Comparison of ENCODE assay signal across 18 cellular contexts in the genomic region with DNA sequence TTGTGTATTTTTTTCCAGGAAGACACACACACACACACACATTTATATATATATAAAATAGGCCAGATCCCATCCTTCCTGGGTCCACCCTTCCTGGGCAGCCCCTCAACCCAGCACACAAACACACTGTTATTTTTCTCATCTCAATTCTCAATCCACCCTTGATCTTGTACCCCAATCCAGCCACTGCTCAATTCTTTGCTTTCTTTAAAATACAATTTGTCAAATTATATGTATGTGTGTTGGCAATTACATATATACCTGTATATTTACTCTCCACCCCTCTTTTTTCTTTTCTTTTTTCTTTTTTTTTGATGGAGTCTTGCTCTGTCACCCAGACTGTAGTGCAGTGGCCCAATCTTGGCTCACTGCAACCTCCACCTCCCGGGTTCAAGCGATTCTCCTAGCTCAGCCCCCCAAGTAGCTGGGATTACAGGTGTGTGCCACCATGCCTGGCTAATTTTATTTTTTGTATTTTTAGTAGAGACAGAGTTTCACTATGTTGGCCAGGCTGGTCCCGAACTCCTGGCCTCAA.
DNase-seq lines count a peak whose midpoint lies in the region; ATAC-seq and TF ChIP-seq lines count a peak whose summit lies in the region.
"Had no signal": no experiment of that assay in that cellular context is flagged by ENCODE, and none has a peak within 500 bp of the region (broad histone marks: within the 10 kb centered on the region; RNA-seq: fewer than 3 reads in every experiment).

No MANE protein-coding gene starts in this region.

- POLR2A ChIA-PET in activated CD4-positive, alpha-beta T cell treated with anti-CD3 and anti-CD28 coated beads, Interleukin-2, amount 10 ng/mL, durations not matched to agents 7 days and 5 days (lab: Charles Lee), result no interaction called here

- peak overlapping the region; percentile 65 to 76 for H3K27ac ChIP-seq in liver (ENCODE audit: low read depth in 1 of 2, low read length in 2 of 2)
- H3K27ac ChIP-seq in subcutaneous abdominal adipose tissue (ENCODE audit: low read depth, low read length), result peak overlapping the region; percentile 85
- H3K27ac ChIP-seq: ascending aorta had no signal

- H3K9me3 ChIP-seq in liver (ENCODE audit: control insufficient read depth in 4 of 4, low read length in 3 of 4) (no peaks in the 10 kb centered on the region), subcutaneous abdominal adipose tissue (ENCODE audit: control insufficient read depth in 5 of 5, low read length in 5 of 5) (no peaks in the 10 kb centered on the region)
- H3K9me3 ChIP-seq: ascending aorta had no signal

- H3K27me3 Mint-ChIP-seq in activated CD4-positive, alpha-beta T cell treated with anti-CD3 and anti-CD28 coated beads, Interleukin-2, amount 10 ng/mL, durations not matched to agents 7 days and 5 days, result no peaks in the 10 kb centered on the region
- no peaks in the 10 kb centered on the region for H3K27me3 Mint-ChIP-seq in activated T-helper 17 cell treated with anti-CD3 and anti-CD28 coated beads, Interleukin-2, amount 50 U/mL, for 72 hours
- H3K27me3 Mint-ChIP-seq: activated CD4-positive, alpha-beta T cell treated with anti-CD3 and anti-CD28 coated beads for 36 hours; effector memory CD8-positive, alpha-beta T cell; stimulated activated memory B cell treated with anti-CD40 and anti-IgM and Interleukin-4, amounts not matched to agents 10 μg/mL and 1 μg/mL and 100 μg/mL, for 72 hours had no signal

- H3K9me3 Mint-ChIP-seq in activated CD4-positive, alpha-beta T cell treated with anti-CD3 and anti-CD28 coated beads, Interleukin-2, amount 10 ng/mL, durations not matched to agents 7 days and 5 days, result no peaks in the 10 kb centered on the region
- H3K9me3 Mint-ChIP-seq in activated T-helper 17 cell treated with anti-CD3 and anti-CD28 coated beads, Interleukin-2, amount 50 U/mL, for 72 hours, result no peaks in the 10 kb centered on the region
- H3K9me3 Mint-ChIP-seq: effector memory CD8-positive, alpha-beta T cell; stimulated activated memory B cell treated with anti-CD40 and anti-IgM and Interleukin-4, amounts not matched to agents 10 μg/mL and 1 μg/mL and 100 μg/mL, for 72 hours had no signal

- no peaks in the 10 kb centered on the region for H3K36me3 ChIP-seq in liver (ENCODE audit: control insufficient read depth in 4 of 4, insufficient read depth in 3 of 4, low read depth in 1 of 4, low read length in 3 of 4)
- no peaks in the 10 kb centered on the region for H3K36me3 ChIP-seq in subcutaneous abdominal adipose tissue (ENCODE audit: control insufficient read depth in 5 of 5, insufficient read depth in 5 of 5, low read length in 5 of 5)
- H3K36me3 ChIP-seq: ascending aorta had no signal

- peaks cover 10 to 42% (median 27%) of the 10 kb centered on the region in 4 donors for H3K4me1 ChIP-seq in liver (ENCODE audit: control insufficient read depth in 4 of 4, insufficient read depth in 4 of 4, low read length in 3 of 4)
- peaks cover 2 to 36% (median 19%) of the 10 kb centered on the region in 5 donors for H3K4me1 ChIP-seq in subcutaneous abdominal adipose tissue (ENCODE audit: control insufficient read depth in 5 of 5, insufficient read depth in 5 of 5, low read length in 5 of 5)

- H3K27ac Mint-ChIP-seq in activated CD4-positive, alpha-beta T cell treated with anti-CD3 and anti-CD28 coated beads, Interleukin-2, amount 10 ng/mL, durations not matched to agents 7 days and 5 days, result peak overlapping the region; percentile 26
- peak overlapping the region; percentile 57 for H3K27ac Mint-ChIP-seq in activated T-helper 17 cell treated with anti-CD3 and anti-CD28 coated beads, Interleukin-2, amount 50 U/mL, for 72 hours
- H3K27ac Mint-ChIP-seq: activated CD4-positive, alpha-beta T cell treated with anti-CD3 and anti-CD28 coated beads for 36 hours; stimulated activated memory B cell treated with anti-CD40 and anti-IgM and Interleukin-4, amounts not matched to agents 10 μg/mL and 1 μg/mL and 100 μg/mL, for 72 hours had no signal

- no peak for TF ChIP-seq RAD21 in liver (IDR thresholded peaks at IDR 0.05)

- H3K4me3 Mint-ChIP-seq in activated CD4-positive, alpha-beta T cell treated with anti-CD3 and anti-CD28 coated beads, Interleukin-2, amount 10 ng/mL, durations not matched to agents 7 days and 5 days, result no peak overlapping the region
- no peak overlapping the region for H3K4me3 Mint-ChIP-seq in activated T-helper 17 cell treated with anti-CD3 and anti-CD28 coated beads, Interleukin-2, amount 50 U/mL, for 72 hours
- H3K4me3 Mint-ChIP-seq: activated CD4-positive, alpha-beta T cell treated with anti-CD3 and anti-CD28 coated beads for 36 hours; effector memory CD8-positive, alpha-beta T cell; stimulated activated memory B cell treated with anti-CD40 and anti-IgM and Interleukin-4, amounts not matched to agents 10 μg/mL and 1 μg/mL and 100 μg/mL, for 72 hours had no signal

- ATAC-seq in activated T-helper 17 cell treated with anti-CD3 and anti-CD28 coated beads, Interleukin-2, amount 50 U/mL, for 72 hours (replicated peaks), result no peak
- ATAC-seq in HG03520 (IDR thresholded peaks at IDR 0.05; ENCODE audit: unreplicated experiment), result no peak
- ATAC-seq: activated CD4-positive, alpha-beta T cell treated with anti-CD3 and anti-CD28 coated beads for 36 hours; effector memory CD8-positive, alpha-beta T cell; Right ventricle myocardium inferior; stimulated activated memory B cell treated with anti-CD40 and anti-IgM and Interleukin-4, amounts not matched to agents 10 μg/mL and 1 μg/mL and 100 μg/mL, for 72 hours had no signal

- H3K9ac ChIP-seq in liver (ENCODE audit: low read depth in 1 of 2, low read length in 2 of 2), result no peak overlapping the region
- no peak overlapping the region for H3K9ac ChIP-seq in subcutaneous abdominal adipose tissue (ENCODE audit: low read length in 5 of 5)

- DNase-seq in activated CD4-positive, alpha-beta T cell treated with anti-CD3 and anti-CD28 coated beads, Interleukin-2, amount 10 ng/mL, durations not matched to agents 7 days and 5 days, result no peak
- no peak for DNase-seq in activated CD4-positive, alpha-beta T cell treated with anti-CD3 and anti-CD28 coated beads, Interleukin-2, amount 50 U/mL, for 4 hours
- DNase-seq in NCI-H774 (lab: John Stamatoyannopoulos, UW), result no peak
- DNase-seq in COLO829 (ENCODE audit: low spot score), result no peak
- DNase-seq: activated CD4-positive, alpha-beta T cell treated with anti-CD3 and anti-CD28 coated beads for 36 hours; activated CD8-positive, alpha-beta memory T cell treated with anti-CD3 and anti-CD28 coated beads, Interleukin-2, amount 50 U/mL, for 4 hours; activated gamma-delta T cell treated with Interleukin-2 at 50 U/mL for 16 hours; cerebellar nuclear complex; effector memory CD8-positive, alpha-beta T cell; NCI-H1694; NCI-H748 treated with DMSO at 0.1 percent for 48 hours had no signal

- H3K36me3 Mint-ChIP-seq in activated CD4-positive, alpha-beta T cell treated with anti-CD3 and anti-CD28 coated beads, Interleukin-2, amount 10 ng/mL, durations not matched to agents 7 days and 5 days (ENCODE audit: low read depth), result peaks cover 5% of the 10 kb centered on the region
- H3K36me3 Mint-ChIP-seq in activated T-helper 17 cell treated with anti-CD3 and anti-CD28 coated beads, Interleukin-2, amount 50 U/mL, for 72 hours (ENCODE audit: low read depth), result no peaks in the 10 kb centered on the region
- H3K36me3 Mint-ChIP-seq: stimulated activated memory B cell treated with anti-CD40 and anti-IgM and Interleukin-4, amounts not matched to agents 10 μg/mL and 1 μg/mL and 100 μg/mL, for 72 hours had no signal

- H3K4me3 ChIP-seq in liver (ENCODE audit: low read depth in 1 of 3, low read length in 3 of 3) (no peak overlapping the region), subcutaneous abdominal adipose tissue (ENCODE audit: low read depth in 1 of 5, low read length in 5 of 5) (no peak overlapping the region)
- H3K4me3 ChIP-seq: ascending aorta had no signal

- CTCF ChIA-PET in activated CD4-positive, alpha-beta T cell treated with anti-CD3 and anti-CD28 coated beads, Interleukin-2, amount 10 ng/mL, durations not matched to agents 7 days and 5 days (lab: Charles Lee), result interaction anchor here (0.8 to 1.5 kb wide), 3 partner anchors 11 to 83 kb away, joined by 3 read pairs; no protein-coding TSS in a partner anchor

- WGBS in liver, result 89% methylated on average over 3 of the region's 3 CpGs

- H3K4me1 Mint-ChIP-seq in activated CD4-positive, alpha-beta T cell treated with anti-CD3 and anti-CD28 coated beads, Interleukin-2, amount 10 ng/mL, durations not matched to agents 7 days and 5 days, result peaks cover 16% of the 10 kb centered on the region
- peaks cover 11% of the 10 kb centered on the region for H3K4me1 Mint-ChIP-seq in activated T-helper 17 cell treated with anti-CD3 and anti-CD28 coated beads, Interleukin-2, amount 50 U/mL, for 72 hours
- H3K4me1 Mint-ChIP-seq: stimulated activated memory B cell treated with anti-CD40 and anti-IgM and Interleukin-4, amounts not matched to agents 10 μg/mL and 1 μg/mL and 100 μg/mL, for 72 hours had no signal

- TF ChIP-seq CTCF in liver (IDR thresholded peaks at IDR 0.05; ENCODE audit: low read depth, low read length, missing input control), result no peak

- no peaks in the 10 kb centered on the region for H3K27me3 ChIP-seq in liver (ENCODE audit: control insufficient read depth in 4 of 4, insufficient read depth in 4 of 4, low read length in 3 of 4)
- H3K27me3 ChIP-seq in subcutaneous abdominal adipose tissue (ENCODE audit: control insufficient read depth in 5 of 5, insufficient read depth in 4 of 5, low read length in 5 of 5), result no peaks in the 10 kb centered on the region
- H3K27me3 ChIP-seq: ascending aorta had no signal

TF ChIP-seq in liver, 16 proteins besides CTCF, POLR2A, EP300 and RAD21:
- TF ChIP-seq EGR1 (IDR thresholded peaks at IDR 0.05; ENCODE audit: low read depth in 2 of 2) (no peak), HNF4A (conservative IDR thresholded peaks at IDR 0.05) (peak in 1 of 2 donors; percentile 4)
